Comparison of ENCODE assay signal across 8 cellular contexts in genomic region chr18:67199993-67200617, GRCh38.
DNase-seq lines count a peak whose midpoint lies in the region; ATAC-seq, FAIRE-seq and TF ChIP-seq lines count a peak whose summit lies in the region.

No MANE protein-coding gene starts in this region.

- DNase-seq in D721Med (ENCODE audit: insufficient read length, low spot score): no peak
- DNase-seq in GM19239 (ENCODE audit: insufficient read length, low spot score): no peak
- DNase-seq in NCI-H2171 (lab: John Stamatoyannopoulos, UW): peak; percentile 31
- DNase-seq in astrocyte of the cerebellum (ENCODE audit: low read depth): peak; percentile 53
- peak; percentile 88 for DNase-seq in inferior parietal cortex (ENCODE audit: extremely low spot score)
- DNase-seq in tibial nerve (ENCODE audit: low spot score in 2 of 2): peak in 1 of 2 donors; percentile 16
- DNase-seq in activated CD8-positive, alpha-beta memory T cell treated with anti-CD3 and anti-CD28 coated beads, Interleukin-2, amount 50 U/mL, for 48 hours: no peak

- in situ Hi-C loops in astrocyte of the cerebellum (cut with HindIII; ENCODE audit: low sequenced_read_pairs): no loop called here

- H3K27ac ChIP-seq in tibial nerve: no peak overlapping the region

- no peaks in the 10 kb centered on the region for H3K4me1 ChIP-seq in tibial nerve

- peak; percentile 100 for FAIRE-seq in D721Med (lab: Jason Lieb, UNC)
- FAIRE-seq in GM19239 (lab: Jason Lieb, UNC): peak; percentile 21

- H3K27me3 ChIP-seq in tibial nerve: no peaks in the 10 kb centered on the region

- no peaks in the 10 kb centered on the region for H3K9me3 ChIP-seq in tibial nerve

- no peak for TF ChIP-seq POLR2A in tibial nerve (IDR thresholded peaks at IDR 0.05)

- no peak for TF ChIP-seq EP300 in tibial nerve (IDR thresholded peaks at IDR 0.05)

- peak; percentile 77 for TF ChIP-seq CTCF in D721Med (IDR thresholded peaks at IDR 0.05; ENCODE audit: insufficient read depth, missing control alignments)
- no peak for TF ChIP-seq CTCF in astrocyte of the cerebellum (IDR thresholded peaks at IDR 0.05; ENCODE audit: low read depth, low read length, missing control alignments)
- TF ChIP-seq CTCF in tibial nerve (IDR thresholded peaks at IDR 0.05): peak; percentile 54 to 61 (median 57)

- ATAC-seq in HG03139 (IDR thresholded peaks at IDR 0.05; ENCODE audit: unreplicated experiment): peak; percentile 97

- no peaks in the 10 kb centered on the region for H3K36me3 ChIP-seq in tibial nerve

- H3K4me3 ChIP-seq in astrocyte of the cerebellum (ENCODE audit: low read depth, low read length) (no peak overlapping the region), tibial nerve (no peak overlapping the region)

- WGBS in tibial nerve, 2 donors: 41 to 44% methylated on average over 3 of the region's 3 CpGs

Comparison
In these comparisons a context has a peak if more than half of its experiments do, and no peak if none do; other contexts are left out.
1. DNase-seq: peak in NCI-H2171 (single experiment), astrocyte of the cerebellum (single experiment) and inferior parietal cortex (single experiment); none in D721Med (single experiment), GM19239 (single experiment) and activated CD8-positive, alpha-beta memory T cell treated with anti-CD3 and anti-CD28 coated beads, Interleukin-2, amount 50 U/mL, for 48 hours (single experiment).